8 cellular contexts compared by ENCODE assay signal in genomic region chr4:76589872-76590846, GRCh38.
DNase-seq lines count a peak whose midpoint lies in the region; ATAC-seq, FAIRE-seq and TF ChIP-seq lines count a peak whose summit lies in the region.

No MANE protein-coding gene starts in this region.

- H3K36me3 ChIP-seq in HepG2 (replicated peaks in 1 of 2; ENCODE audit: control insufficient read depth in 1 of 2, insufficient read depth in 2 of 2, low read length in 2 of 2) (no peaks in the 10 kb centered on the region), upper lobe of left lung (no peaks in the 10 kb centered on the region)

- FAIRE-seq in HepG2 (lab: Jason Lieb, UNC): peak; percentile 21

- no peak overlapping the region for H3K9ac ChIP-seq in HepG2 (ENCODE audit: insufficient read depth, low read depth, low read length)

- H3K4me3 ChIP-seq in coronary artery (peak overlapping the region; percentile 29), HepG2 (replicated peaks in 1 of 3; ENCODE audit: insufficient read depth in 1 of 3, low read depth in 2 of 3, low read length in 3 of 3) (no peak overlapping the region), upper lobe of left lung (no peak overlapping the region)

- peak; percentile 97 for ATAC-seq in HepG2
- ATAC-seq in upper lobe of left lung (ENCODE audit: low FRiP score in 2 of 2): peak; percentile 78 to 93
- ATAC-seq in HG03432 (IDR thresholded peaks at IDR 0.05; ENCODE audit: unreplicated experiment): no peak
- no peak for ATAC-seq in GM21515 (IDR thresholded peaks at IDR 0.05; ENCODE audit: unreplicated experiment)

- no peak overlapping the region for H2AFZ ChIP-seq in HepG2 (ENCODE audit: low read length)

- peak; percentile 77 for DNase-seq in HuH-7 (ENCODE audit: low spot score)
- no peak for DNase-seq in coronary artery (ENCODE audit: low spot score)
- DNase-seq in HepG2 (ENCODE audit: low spot score): peak; percentile 52
- peak in 1 of 2 donors; percentile 87 for DNase-seq in upper lobe of left lung
- DNase-seq in globus pallidus (ENCODE audit: low spot score): no peak
- no peak for DNase-seq in activated CD4-positive, alpha-beta T cell treated with anti-CD3 and anti-CD28 coated beads for 4 hours

- CTCF ChIA-PET in HepG2 (lab: Yijun Ruan, JAX; ENCODE audit: low intra/inter-chr PET ratio, low total read pairs): no interaction called here

- POLR2A ChIA-PET in HepG2 (lab: Yijun Ruan, JAX): interaction anchor here (1.2 kb wide), 1 partner anchor 20 kb away, joined by 4 read pairs; no protein-coding TSS in a partner anchor

- H3K27ac ChIP-seq in coronary artery (peak overlapping the region; percentile 85 to 90), HepG2 (ENCODE audit: extremely low read length, insufficient read depth, low read length) (no peak overlapping the region), upper lobe of left lung (peak overlapping the region; percentile 75 to 82 (median 78))

- no peak overlapping the region for H3K4me2 ChIP-seq in HepG2 (ENCODE audit: low read depth, low read length)

- TF ChIP-seq CTCF in coronary artery (IDR thresholded peaks at IDR 0.05): no peak
- no peak for TF ChIP-seq CTCF in HepG2 (CRISPR knock-in tag; IDR thresholded peaks at IDR 0.05)
- TF ChIP-seq CTCF in upper lobe of left lung (IDR thresholded peaks at IDR 0.05): no peak

- TF ChIP-seq EP300 in HepG2 (IDR thresholded peaks at IDR 0.05; ENCODE audit: low read depth in 2 of 2, low read length in 2 of 2) (no peak), HepG2 (CRISPR knock-in tag; IDR thresholded peaks at IDR 0.05; ENCODE audit: borderline replicate concordance) (no peak), upper lobe of left lung (IDR thresholded peaks at IDR 0.05) (peak in 2 of 4 donors; percentile 37 to 54)

- no peaks in the 10 kb centered on the region for H3K9me3 ChIP-seq in HepG2 (ENCODE audit: low read length)
- no peaks in the 10 kb centered on the region for H3K9me3 ChIP-seq in upper lobe of left lung

- no TSS peak for BruUV-seq in HepG2 (replicated peaks; lab: Mats Ljungman, UMichigan)

- WGBS in HepG2 (ENCODE audit: low lambda C conversion rate): 17% methylated on average over 10 of the region's 10 CpGs
- 55 to 58% methylated on average over 10 of the region's 10 CpGs for WGBS in upper lobe of left lung, 2 donors

- H3K4me1 ChIP-seq in HepG2 (ENCODE audit: insufficient read depth, low read length) (peaks cover 13% of the 10 kb centered on the region), upper lobe of left lung (peaks cover 3 to 28% (median 12%) of the 10 kb centered on the region in 4 donors)

- TF ChIP-seq POLR2A in HepG2 (IDR thresholded peaks at IDR 0.05; ENCODE audit: insufficient read depth in 1 of 2, low read depth in 2 of 2, low read length in 2 of 2) (no peak), upper lobe of left lung (IDR thresholded peaks at IDR 0.05) (no peak)

- no peaks in the 10 kb centered on the region for H4K20me1 ChIP-seq in HepG2 (ENCODE audit: insufficient read depth, low read length)

- in situ Hi-C loops in HepG2 (cut with HindIII; ENCODE audit: extremely low pct_ligation_motif_present, low pct_unique_long_range_greater_than_20kb): no loop called here

- H3K27me3 ChIP-seq in HepG2 (ENCODE audit: control insufficient read depth in 1 of 2, insufficient read depth in 2 of 2, low read length in 2 of 2) (peaks cover 3 to 28% of the 10 kb centered on the region in 2 experiments), upper lobe of left lung (no peaks in the 10 kb centered on the region)

- intact Hi-C loops in HepG2 (cut with micrococcal nuclease; ENCODE audit: unreplicated experiment): loop anchor here (2.0 kb wide), 1 partner anchor 19 kb away; no protein-coding TSS in a partner anchor

- no peaks in the 10 kb centered on the region for H3K79me2 ChIP-seq in HepG2 (ENCODE audit: insufficient read depth, low read length)

- no peak for TF ChIP-seq RAD21 in HepG2 (CRISPR knock-in tag; IDR thresholded peaks at IDR 0.05)

TF ChIP-seq in HepG2, 621 proteins besides CTCF, POLR2A, EP300 and RAD21:
- TF ChIP-seq ARID5B (CRISPR knock-in tag; IDR thresholded peaks at IDR 0.05) (peak; percentile 18; the same call in 1 of the 2 replicates), TEAD3 (CRISPR knock-in tag; optimal IDR thresholded peaks at IDR 0.05; ENCODE audit: borderline replicate concordance) (peak; percentile 98), ZFX (CRISPR knock-in tag; IDR thresholded peaks at IDR 0.05; ENCODE audit: low read depth) (0 out of 2 replicates have a peak, but pooled peaks have one; percentile 33), BCL6 (CRISPR knock-in tag; IDR thresholded peaks at IDR 0.05) (peak; percentile 97), SIX4 (CRISPR knock-in tag; IDR thresholded peaks at IDR 0.05) (no peak), JUNB (CRISPR knock-in tag; IDR thresholded peaks at IDR 0.05; ENCODE audit: borderline replicate concordance) (no peak), RARA (CRISPR knock-in tag; IDR thresholded peaks at IDR 0.05) (peak; percentile 63), BRD4 (CRISPR knock-in tag; IDR thresholded peaks at IDR 0.05) (no peak), SOX13 (IDR thresholded peaks at IDR 0.05) (no peak), SOX13 (CRISPR knock-in tag; conservative IDR thresholded peaks at IDR 0.05 in 1 of 2, IDR thresholded peaks at IDR 0.05 in 1 of 2) (0 out of 4 replicates have a peak, but pooled peaks of 1 of the 2 experiments have one; percentile 11), TBL1XR1 (IDR thresholded peaks at IDR 0.05; ENCODE audit: borderline replicate concordance, low read length, partially characterized antibody) (peak; percentile 35)

Comparison
In these comparisons a context has a peak if more than half of its experiments do, and no peak if none do; other contexts are left out.
1. DNase-seq: peak in HuH-7 (single experiment) and HepG2 (single experiment); none in coronary artery (single experiment), globus pallidus (single experiment) and activated CD4-positive, alpha-beta T cell treated with anti-CD3 and anti-CD28 coated beads for 4 hours (0 of 2).
2. ATAC-seq: peak in HepG2 (single experiment) and upper lobe of left lung (2 of 2); none in HG03432 (single experiment) and GM21515 (single experiment).